In genomic region chr1:19342894-19343616, GRCh38 we compare ENCODE assay signal across 18 cellular contexts.
"Had no signal": no experiment of that assay in that cellular context is flagged by ENCODE, and none has a peak within 500 bp of the region (broad histone marks: within the 10 kb centered on the region; RNA-seq: fewer than 3 reads in every experiment).

No MANE protein-coding gene starts in this region.

- H3K4me3 ChIP-seq: breast epithelium, pancreas, sigmoid colon, thoracic aorta, upper lobe of left lung had no signal

- H3K4me3 Mint-ChIP-seq: activated CD8-positive, alpha-beta memory T cell treated with anti-CD3 and anti-CD28 coated beads, Interleukin-2, amount 10 ng/mL, durations not matched to agents 7 days and 5 days; activated naive CD4-positive, alpha-beta T cell treated with anti-CD3 and anti-CD28 coated beads, Interleukin-2, amount 10 ng/mL, durations not matched to agents 7 days and 5 days; neural crest cell; stimulated activated effector memory CD8-positive, alpha-beta T cell treated with anti-CD3 and anti-CD28 coated beads, Interleukin-12 subunit alpha, Interleukin-12 subunit beta, amount 100 ng/mL, for 72 hours; T-helper 1 cell treated with Interleukin-12 subunit alpha and Interleukin-12 subunit beta and Interleukin-4 antibody, amounts not matched to agents 30 μg/mL and 1 μg/mL, for 36 hours had no signal

- H3K9me3 Mint-ChIP-seq: activated naive CD4-positive, alpha-beta T cell treated with anti-CD3 and anti-CD28 coated beads, Interleukin-2, amount 10 ng/mL, durations not matched to agents 7 days and 5 days; neural crest cell; stimulated activated effector memory CD8-positive, alpha-beta T cell treated with anti-CD3 and anti-CD28 coated beads, Interleukin-12 subunit alpha, Interleukin-12 subunit beta, amount 100 ng/mL, for 72 hours; T-helper 1 cell treated with Interleukin-12 subunit alpha and Interleukin-12 subunit beta and Interleukin-4 antibody, amounts not matched to agents 30 μg/mL and 1 μg/mL, for 36 hours had no signal

- H3K4me1 Mint-ChIP-seq: activated naive CD4-positive, alpha-beta T cell treated with anti-CD3 and anti-CD28 coated beads, Interleukin-2, amount 10 ng/mL, durations not matched to agents 7 days and 5 days had no signal

- H3K9me3 ChIP-seq: breast epithelium, pancreas, sigmoid colon, thoracic aorta, upper lobe of left lung had no signal

- H3K27me3 ChIP-seq: breast epithelium, foreskin keratinocyte, pancreas, sigmoid colon, upper lobe of left lung had no signal

- H3K27me3 Mint-ChIP-seq: activated CD8-positive, alpha-beta memory T cell treated with anti-CD3 and anti-CD28 coated beads, Interleukin-2, amount 10 ng/mL, durations not matched to agents 7 days and 5 days; activated naive CD4-positive, alpha-beta T cell treated with anti-CD3 and anti-CD28 coated beads, Interleukin-2, amount 10 ng/mL, durations not matched to agents 7 days and 5 days had no signal

- H3K27ac Mint-ChIP-seq: activated CD8-positive, alpha-beta memory T cell treated with anti-CD3 and anti-CD28 coated beads, Interleukin-2, amount 10 ng/mL, durations not matched to agents 7 days and 5 days; T-helper 1 cell treated with Interleukin-12 subunit alpha and Interleukin-12 subunit beta and Interleukin-4 antibody, amounts not matched to agents 30 μg/mL and 1 μg/mL, for 36 hours had no signal

- H3K27ac ChIP-seq: foreskin keratinocyte, pancreas, thoracic aorta, upper lobe of left lung had no signal

- H3K4me1 ChIP-seq: foreskin keratinocyte, pancreas had no signal

- ATAC-seq: activated CD8-positive, alpha-beta memory T cell treated with anti-CD3 and anti-CD28 coated beads, Interleukin-2, amount 10 ng/mL, durations not matched to agents 7 days and 5 days; foreskin keratinocyte; stimulated activated effector memory CD8-positive, alpha-beta T cell treated with anti-CD3 and anti-CD28 coated beads, Interleukin-12 subunit alpha, Interleukin-12 subunit beta, amount 100 ng/mL, for 72 hours had no signal

- DNase-seq: activated CD4-positive, alpha-beta T cell treated with anti-CD3 and anti-CD28 coated beads, Interleukin-2, amount 50 U/mL, for 48 hours; activated CD8-positive, alpha-beta memory T cell treated with anti-CD3 and anti-CD28 coated beads, Interleukin-2, amount 10 ng/mL, durations not matched to agents 7 days and 5 days; activated effector memory CD4-positive, alpha-beta T cell treated with Interleukin-2 at 50 U/mL for 16 hours; activated naive CD4-positive, alpha-beta T cell treated with anti-CD3 and anti-CD28 coated beads, Interleukin-2, amount 10 ng/mL, durations not matched to agents 7 days and 5 days; activated T-cell treated with anti-CD3 and anti-CD28 coated beads, Interleukin-2, amount 50 U/mL, for 1 hour; dermis blood vessel endothelial cell; effector memory CD4-positive, alpha-beta T cell; foreskin keratinocyte; left ventricle myocardium superior; pancreas; sigmoid colon; stimulated activated CD4-positive, alpha-beta T cell treated with anti-CD3 and anti-CD28 coated beads, Interleukin-4, amount 100 ng/mL, for 24 hours; upper lobe of left lung had no signal
